ENCODE assay signal across 21 cellular contexts in genomic region chr6:26109776-26110175, GRCh38.
"Had no signal": no experiment of that assay in that cellular context is flagged by ENCODE, and none has a peak within 500 bp of the region (broad histone marks: within the 10 kb centered on the region; RNA-seq: fewer than 3 reads in every experiment).

No MANE protein-coding gene starts in this region.

- DNase-seq: activated CD4-positive, alpha-beta T cell treated with anti-CD3 and anti-CD28 coated beads, Interleukin-2, amount 10 ng/mL, durations not matched to agents 7 days and 5 days; activated CD8-positive, alpha-beta T cell treated with anti-CD3 and anti-CD28 coated beads, Interleukin-2, amount 10 ng/mL, durations not matched to agents 7 days and 5 days; activated effector memory CD4-positive, alpha-beta T cell treated with Interleukin-2 at 50 U/mL for 16 hours; activated naive CD4-positive, alpha-beta T cell treated with anti-CD3 and anti-CD28 coated beads, Interleukin-2, amount 10 ng/mL, durations not matched to agents 7 days and 5 days; activated naive CD8-positive, alpha-beta T cell treated with anti-CD3 and anti-CD28 coated beads, Interleukin-2, amount 50 U/mL, for 24 hours; activated T-cell treated with anti-CD3 and anti-CD28 coated beads, Interleukin-2, amount 50 U/mL, for 4 hours; gastrocnemius medialis; head of caudate nucleus; nucleus accumbens; sigmoid colon; stimulated activated CD4-positive, alpha-beta T cell treated with anti-CD3 and anti-CD28 coated beads, Interleukin-4, amount 100 ng/mL, for 24 hours; stimulated activated naive B cell treated with anti-CD40 and anti-IgM and Interleukin-4, amounts not matched to agents 10 μg/mL and 1 μg/mL and 100 μg/mL, for 72 hours had no signal

- H3K4me1 ChIP-seq: ascending aorta, gastrocnemius medialis, sigmoid colon had no signal

- H3K27ac ChIP-seq: ascending aorta, coronary artery, gastrocnemius medialis, sigmoid colon had no signal

- H3K4me3 ChIP-seq: ascending aorta, coronary artery, gastrocnemius medialis, lung, sigmoid colon had no signal

- H3K4me3 Mint-ChIP-seq: activated CD4-positive, alpha-beta T cell treated with anti-CD3 and anti-CD28 coated beads, Interleukin-2, amount 10 ng/mL, durations not matched to agents 7 days and 5 days; activated CD8-positive, alpha-beta T cell treated with anti-CD3 and anti-CD28 coated beads, Interleukin-2, amount 10 ng/mL, durations not matched to agents 7 days and 5 days; activated naive CD4-positive, alpha-beta T cell treated with anti-CD3 and anti-CD28 coated beads, Interleukin-2, amount 10 ng/mL, durations not matched to agents 7 days and 5 days; activated naive CD8-positive, alpha-beta T cell treated with anti-CD3 and anti-CD28 coated beads, Interleukin-2, amount 50 U/mL, for 24 hours; activated T-cell treated with anti-CD3 and anti-CD28 coated beads, Interleukin-2, amount 50 U/mL, for 4 hours; central memory CD8-positive, alpha-beta T cell; natural killer cell treated with Interleukin-12 subunit alpha and Interleukin-12 subunit beta and Interleukin-15 and Interleukin-18, amount 100 ng/mL, for 72 hours; stimulated activated naive B cell treated with anti-CD40 and anti-IgM and Interleukin-4, amounts not matched to agents 10 μg/mL and 1 μg/mL and 100 μg/mL, for 72 hours had no signal

- H3K27me3 ChIP-seq: ascending aorta, gastrocnemius medialis, sigmoid colon had no signal

- ATAC-seq: activated CD8-positive, alpha-beta T cell treated with anti-CD3 and anti-CD28 coated beads, Interleukin-2, amount 10 ng/mL, durations not matched to agents 7 days and 5 days; activated naive CD8-positive, alpha-beta T cell treated with anti-CD3 and anti-CD28 coated beads, Interleukin-2, amount 50 U/mL, for 24 hours; activated T-cell treated with anti-CD3 and anti-CD28 coated beads, Interleukin-2, amount 50 U/mL, for 4 hours; gastrocnemius medialis; left lobe of liver; natural killer cell treated with Interleukin-12 subunit alpha and Interleukin-12 subunit beta and Interleukin-15 and Interleukin-18, amount 100 ng/mL, for 72 hours; stimulated activated naive B cell treated with anti-CD40 and anti-IgM and Interleukin-4, amounts not matched to agents 10 μg/mL and 1 μg/mL and 100 μg/mL, for 72 hours had no signal

- H3K4me1 Mint-ChIP-seq: activated naive CD8-positive, alpha-beta T cell treated with anti-CD3 and anti-CD28 coated beads, Interleukin-2, amount 50 U/mL, for 24 hours; central memory CD8-positive, alpha-beta T cell; stimulated activated naive B cell treated with anti-CD40 and anti-IgM and Interleukin-4, amounts not matched to agents 10 μg/mL and 1 μg/mL and 100 μg/mL, for 72 hours had no signal

- H3K27me3 Mint-ChIP-seq: activated CD4-positive, alpha-beta T cell treated with anti-CD3 and anti-CD28 coated beads, Interleukin-2, amount 10 ng/mL, durations not matched to agents 7 days and 5 days; activated naive CD4-positive, alpha-beta T cell treated with anti-CD3 and anti-CD28 coated beads, Interleukin-2, amount 10 ng/mL, durations not matched to agents 7 days and 5 days; central memory CD8-positive, alpha-beta T cell; natural killer cell treated with Interleukin-12 subunit alpha and Interleukin-12 subunit beta and Interleukin-15 and Interleukin-18, amount 100 ng/mL, for 72 hours; stimulated activated naive B cell treated with anti-CD40 and anti-IgM and Interleukin-4, amounts not matched to agents 10 μg/mL and 1 μg/mL and 100 μg/mL, for 72 hours had no signal

- H3K27ac Mint-ChIP-seq: activated CD4-positive, alpha-beta T cell treated with anti-CD3 and anti-CD28 coated beads, Interleukin-2, amount 10 ng/mL, durations not matched to agents 7 days and 5 days; activated CD8-positive, alpha-beta T cell treated with anti-CD3 and anti-CD28 coated beads, Interleukin-2, amount 10 ng/mL, durations not matched to agents 7 days and 5 days; activated naive CD4-positive, alpha-beta T cell treated with anti-CD3 and anti-CD28 coated beads, Interleukin-2, amount 10 ng/mL, durations not matched to agents 7 days and 5 days; activated naive CD8-positive, alpha-beta T cell treated with anti-CD3 and anti-CD28 coated beads, Interleukin-2, amount 50 U/mL, for 24 hours; natural killer cell treated with Interleukin-12 subunit alpha and Interleukin-12 subunit beta and Interleukin-15 and Interleukin-18, amount 100 ng/mL, for 72 hours; stimulated activated naive B cell treated with anti-CD40 and anti-IgM and Interleukin-4, amounts not matched to agents 10 μg/mL and 1 μg/mL and 100 μg/mL, for 72 hours had no signal

- H3K9me3 ChIP-seq: ascending aorta, gastrocnemius medialis, sigmoid colon had no signal

- FAIRE-seq: endometrium, keratinocyte, TTC549 had no signal

- H3K9me3 Mint-ChIP-seq: activated naive CD4-positive, alpha-beta T cell treated with anti-CD3 and anti-CD28 coated beads, Interleukin-2, amount 10 ng/mL, durations not matched to agents 7 days and 5 days; activated naive CD8-positive, alpha-beta T cell treated with anti-CD3 and anti-CD28 coated beads, Interleukin-2, amount 50 U/mL, for 24 hours; activated T-cell treated with anti-CD3 and anti-CD28 coated beads, Interleukin-2, amount 50 U/mL, for 4 hours; central memory CD8-positive, alpha-beta T cell; natural killer cell treated with Interleukin-12 subunit alpha and Interleukin-12 subunit beta and Interleukin-15 and Interleukin-18, amount 100 ng/mL, for 72 hours had no signal

- H3K36me3 Mint-ChIP-seq: activated naive CD4-positive, alpha-beta T cell treated with anti-CD3 and anti-CD28 coated beads, Interleukin-2, amount 10 ng/mL, durations not matched to agents 7 days and 5 days; natural killer cell treated with Interleukin-12 subunit alpha and Interleukin-12 subunit beta and Interleukin-15 and Interleukin-18, amount 100 ng/mL, for 72 hours had no signal

- H3K36me3 ChIP-seq: ascending aorta, gastrocnemius medialis, sigmoid colon had no signal
